1 cellular context compared by ENCODE assay signal in the genomic region with DNA sequence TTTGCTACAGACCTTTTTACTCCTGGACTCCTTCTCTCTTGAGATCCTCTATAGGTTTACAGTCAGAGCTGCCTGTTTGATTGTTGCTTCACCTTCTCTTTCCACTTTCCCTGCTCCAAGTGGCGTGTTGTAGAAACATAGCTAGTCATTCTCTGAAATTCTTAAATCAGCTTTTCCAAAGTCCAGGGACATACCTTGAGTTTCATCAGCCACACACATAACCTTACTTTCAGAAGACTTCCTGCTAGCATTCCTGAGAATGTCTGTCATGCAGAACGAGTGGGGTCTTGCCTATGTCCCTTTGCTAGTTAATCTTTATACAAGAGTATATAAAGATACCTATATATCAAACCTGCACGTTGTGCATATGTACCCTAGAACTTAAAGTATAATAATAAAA.
TF ChIP-seq lines count a peak whose summit lies in the region.

No MANE protein-coding gene starts in this region.

TF ChIP-seq in H1, 55 proteins besides CTCF, POLR2A, EP300 and RAD21:
- no peak for TF ChIP-seq BRCA1 (IDR thresholded peaks at IDR 0.05; ENCODE audit: low read depth, low read length)
- no peak for TF ChIP-seq KDM4A (IDR thresholded peaks at IDR 0.05; ENCODE audit: low read depth, low read length, severe bottlenecking)
- no peak for TF ChIP-seq RFX5 (IDR thresholded peaks at IDR 0.05; ENCODE audit: borderline replicate concordance, low read depth, low read length)
- TF ChIP-seq BACH1 (IDR thresholded peaks at IDR 0.05; ENCODE audit: low read length) = no peak
- no peak for TF ChIP-seq EZH2 (IDR thresholded peaks at IDR 0.05; ENCODE audit: low read depth, low read length, severe bottlenecking)
- TF ChIP-seq SRF (IDR thresholded peaks at IDR 0.05; ENCODE audit: low read depth, low read length) = no peak
- no peak for TF ChIP-seq SP2 (IDR thresholded peaks at IDR 0.05; ENCODE audit: low read length)
- no peak for TF ChIP-seq RBBP5 (IDR thresholded peaks at IDR 0.05; ENCODE audit: borderline replicate concordance, low read depth, low read length)
- TF ChIP-seq CTBP2 (IDR thresholded peaks at IDR 0.05; ENCODE audit: borderline replicate concordance, insufficient read depth, insufficient read length, low read length) = no peak
- no peak for TF ChIP-seq POU5F1 (IDR thresholded peaks at IDR 0.05; ENCODE audit: low read depth, low read length)
- no peak for TF ChIP-seq CREB1 (IDR thresholded peaks at IDR 0.05)
- no peak for TF ChIP-seq RNF2 (IDR thresholded peaks at IDR 0.05; ENCODE audit: borderline replicate concordance, low read depth, low read length, missing control alignments, poor library complexity, severe bottlenecking)
- no peak for TF ChIP-seq SP1 (IDR thresholded peaks at IDR 0.05; ENCODE audit: low read depth, low read length)
- TF ChIP-seq SUZ12 (IDR thresholded peaks at IDR 0.05; ENCODE audit: low read length) = no peak
- TF ChIP-seq SIX5 (IDR thresholded peaks at IDR 0.05; ENCODE audit: low read depth, low read length) = no peak
- no peak for TF ChIP-seq CBX5 (IDR thresholded peaks at IDR 0.05; ENCODE audit: low read depth, low read length)
